Comparison of ENCODE assay signal across 1 cellular context in genomic region chr16:85611455-85612190, GRCh38.
TF ChIP-seq lines count a peak whose summit lies in the region.

No MANE protein-coding gene starts in this region.

TF ChIP-seq in K562, 482 proteins besides CTCF, POLR2A, EP300 and RAD21 (continued from another document and continues in another):
- TF ChIP-seq ZNF318 (IDR thresholded peaks at IDR 0.05; ENCODE audit: borderline replicate concordance in 1 of 2, low read depth in 1 of 2), result no peak
- TF ChIP-seq ZNF41 (CRISPR knock-in tag; conservative IDR thresholded peaks at IDR 0.05), result no peak
- TF ChIP-seq NFE2L1 (tag; IDR thresholded peaks at IDR 0.05; ENCODE audit: borderline replicate concordance, low read depth), result no peak
- TF ChIP-seq KLF13 (tag; IDR thresholded peaks at IDR 0.05; ENCODE audit: borderline replicate concordance, low read depth), result no peak
- 0 out of 2 replicates have a peak, but pooled peaks have one; percentile 4 for TF ChIP-seq GATAD2A (IDR thresholded peaks at IDR 0.05)
- 0 out of 2 replicates have a peak, but pooled peaks have one; percentile 30 for TF ChIP-seq CREB1 (IDR thresholded peaks at IDR 0.05)
- TF ChIP-seq CREB1 (CRISPR knock-in tag; IDR thresholded peaks at IDR 0.05), result no peak
- TF ChIP-seq ZNF696 (CRISPR knock-in tag; conservative IDR thresholded peaks at IDR 0.05), result no peak
- peak; percentile 65 for TF ChIP-seq CCNT2 (IDR thresholded peaks at IDR 0.05; ENCODE audit: borderline replicate concordance, extremely low read depth, insufficient read length, low read depth, low read length)
- TF ChIP-seq PURB (CRISPR knock-in tag; IDR thresholded peaks at IDR 0.05; ENCODE audit: low read depth), result no peak
- TF ChIP-seq IFI16 (CRISPR knock-in tag; IDR thresholded peaks at IDR 0.05), result no peak
- no peak for TF ChIP-seq CGGBP1 (CRISPR knock-in tag; IDR thresholded peaks at IDR 0.05)
- no peak for TF ChIP-seq ZNF121 (CRISPR knock-in tag; conservative IDR thresholded peaks at IDR 0.05)
- TF ChIP-seq GTF2A2 (tag; IDR thresholded peaks at IDR 0.05), result no peak
- TF ChIP-seq ZNF592 (IDR thresholded peaks at IDR 0.05), result peak; percentile 63; the same call in 1 of the 2 replicates
- no peak for TF ChIP-seq MYNN (IDR thresholded peaks at IDR 0.05)
- no peak for TF ChIP-seq MYNN (CRISPR knock-in tag; IDR thresholded peaks at IDR 0.05)
- no peak for TF ChIP-seq XRCC3 (IDR thresholded peaks at IDR 0.05)
- TF ChIP-seq RERE (CRISPR knock-in tag; IDR thresholded peaks at IDR 0.05; ENCODE audit: borderline replicate concordance), result no peak
- no peak for TF ChIP-seq SRSF1 (IDR thresholded peaks at IDR 0.05; ENCODE audit: low read depth, low read length)
- no peak for TF ChIP-seq TCF7L2 (IDR thresholded peaks at IDR 0.05; ENCODE audit: low read depth, low read length)
- TF ChIP-seq ZNF175 (CRISPR knock-in tag; IDR thresholded peaks at IDR 0.05; ENCODE audit: low read depth), result no peak
- TF ChIP-seq ZNF609 (CRISPR knock-in tag; IDR thresholded peaks at IDR 0.05; ENCODE audit: borderline replicate concordance), result no peak
- TF ChIP-seq RBBP5 (IDR thresholded peaks at IDR 0.05; ENCODE audit: borderline replicate concordance, insufficient read depth, low read length, poor library complexity, severe bottlenecking), result peak; percentile 52
- no peak for TF ChIP-seq ARID3A (IDR thresholded peaks at IDR 0.05; ENCODE audit: borderline replicate concordance, low read depth, low read length)
- TF ChIP-seq RBM22 (IDR thresholded peaks at IDR 0.05; ENCODE audit: low read depth, low read length, poor library complexity, severe bottlenecking), result peak; percentile 79
- no peak for TF ChIP-seq HDAC6 (IDR thresholded peaks at IDR 0.05; ENCODE audit: low read depth, low read length)
- no peak for TF ChIP-seq TEAD4 (IDR thresholded peaks at IDR 0.05; ENCODE audit: low read length)
- TF ChIP-seq TEAD4 (CRISPR knock-in tag; IDR thresholded peaks at IDR 0.05; ENCODE audit: borderline replicate concordance), result 0 out of 2 replicates have a peak, but pooled peaks have one; percentile 55
- TF ChIP-seq RUNX1 (IDR thresholded peaks at IDR 0.05; ENCODE audit: low read depth), result no peak
- peak; percentile 14; the same call in 1 of the 2 replicates for TF ChIP-seq EP400 (IDR thresholded peaks at IDR 0.05)
- TF ChIP-seq YY1 (IDR thresholded peaks at IDR 0.05; ENCODE audit: borderline replicate concordance in 1 of 3, control insufficient read depth in 1 of 3, extremely low read depth in 1 of 3, insufficient read depth in 3 of 3, insufficient read length in 1 of 3, insufficient replicate concordance in 2 of 3, low read depth in 1 of 3, low read length in 2 of 3), result no peak
- no peak for TF ChIP-seq ZKSCAN8 (CRISPR knock-in tag; IDR thresholded peaks at IDR 0.05)
